In the genomic region with DNA sequence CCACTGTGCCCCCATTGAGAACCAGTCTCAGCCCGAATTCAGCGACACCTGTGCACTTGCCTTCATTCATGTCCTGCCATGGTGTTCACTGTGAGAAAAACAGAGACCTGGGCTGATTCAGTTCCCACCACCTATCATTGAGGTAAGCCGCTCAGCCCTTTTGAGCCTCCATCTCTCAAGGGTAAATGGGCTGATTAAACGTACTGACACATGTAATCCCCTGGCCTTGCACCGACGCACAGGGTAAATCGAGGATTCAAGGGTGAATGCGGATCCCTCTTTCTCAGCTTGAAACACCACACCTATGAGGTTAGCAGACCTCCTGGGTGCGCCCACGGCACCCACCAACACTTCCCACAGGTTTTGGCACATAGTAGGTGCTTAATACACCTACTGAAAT, we compare ENCODE assay signal across 19 cellular contexts.
DNase-seq lines count a peak whose midpoint lies in the region; ATAC-seq and TF ChIP-seq lines count a peak whose summit lies in the region.
"Had no signal": no experiment of that assay in that cellular context is flagged by ENCODE, and none has a peak within 500 bp of the region (broad histone marks: within the 10 kb centered on the region; RNA-seq: fewer than 3 reads in every experiment).

No MANE protein-coding gene starts in this region.

- H3K14ac ChIP-seq in mesenchymal stem cell (ENCODE audit: low read length in 2 of 2), result no peak overlapping the region

- H3K4me2 ChIP-seq in mesenchymal stem cell (ENCODE audit: low read length, poor library complexity, severe bottlenecking) (no peak overlapping the region), SK-N-SH (no peak overlapping the region)
- H3K4me2 ChIP-seq: A549 had no signal

- no peaks in the 10 kb centered on the region for H3F3A ChIP-seq in SK-N-SH (replicated peaks; ENCODE audit: insufficient read depth)

- peaks cover 9% of the 10 kb centered on the region for H3K4me1 ChIP-seq in RWPE2 (ENCODE audit: insufficient read depth, poor library complexity, severe bottlenecking)
- H3K4me1 ChIP-seq in mesenchymal stem cell (ENCODE audit: control insufficient read depth, insufficient read depth, low read depth, low read length), result peaks cover 15% of the 10 kb centered on the region
- peaks cover 0 to 16% of the 10 kb centered on the region in 2 experiments; a peak in 1 of 4 replicates for H3K4me1 ChIP-seq in SK-N-SH (ENCODE audit: control insufficient read depth in 1 of 2, insufficient read depth in 2 of 2, low read depth in 1 of 2, low read length in 1 of 2)

- no peak overlapping the region for H3K18ac ChIP-seq in mesenchymal stem cell (ENCODE audit: low read depth in 1 of 2, low read length in 2 of 2)

- TF ChIP-seq CTCF in RWPE2 (IDR thresholded peaks at IDR 0.05; ENCODE audit: poor library complexity, severe bottlenecking), result no peak
- TF ChIP-seq CTCF in SK-N-SH (IDR thresholded peaks at IDR 0.05), result no peak

- ATAC-seq in RWPE2 (ENCODE audit: low read depth), result no peak
- ATAC-seq in GM21360 (IDR thresholded peaks at IDR 0.05; ENCODE audit: unreplicated experiment), result no peak
- ATAC-seq: A549, HCT116 had no signal

- no peaks in the 10 kb centered on the region for H3K9me2 ChIP-seq in SK-N-SH

- POLR2A ChIA-PET in SK-N-SH (lab: Yijun Ruan, JAX), result no interaction called here

- H3K9me3 ChIP-seq in RWPE2 (ENCODE audit: severe bottlenecking) (peaks cover 7% of the 10 kb centered on the region), mesenchymal stem cell (ENCODE audit: control insufficient read depth, low read length) (peaks cover 7% of the 10 kb centered on the region), SK-N-SH (no peaks in the 10 kb centered on the region; the same call in 1 of the 2 replicates)

- no peaks in the 10 kb centered on the region for H3K79me2 ChIP-seq in SK-N-SH (ENCODE audit: insufficient read depth)

- H3K4me3 ChIP-seq in H7 (ENCODE audit: insufficient read depth, low read depth, low read length) (no peak overlapping the region), RWPE2 (ENCODE audit: severe bottlenecking) (no peak overlapping the region), mesenchymal stem cell (ENCODE audit: insufficient read depth in 1 of 2, low read depth in 1 of 2, low read length in 2 of 2) (no peak overlapping the region), SK-N-SH (ENCODE audit: low read depth in 2 of 2, low read length in 1 of 2) (no peak overlapping the region)
- H3K4me3 ChIP-seq: A549 had no signal

- no peaks in the 10 kb centered on the region for H4K20me1 ChIP-seq in SK-N-SH (ENCODE audit: insufficient read depth)

- no peak overlapping the region for H2BK120ac ChIP-seq in mesenchymal stem cell (ENCODE audit: low read depth, low read length)

- H2AK5ac ChIP-seq in mesenchymal stem cell (ENCODE audit: low read length, severe bottlenecking), result peak overlapping the region; percentile 59

- H3K9ac ChIP-seq in mesenchymal stem cell (ENCODE audit: low read length), result no peak overlapping the region
- no peak overlapping the region for H3K9ac ChIP-seq in SK-N-SH

- no peak for TF ChIP-seq RAD21 in SK-N-SH (IDR thresholded peaks at IDR 0.05; ENCODE audit: low read length)

- H2AFZ ChIP-seq in mesenchymal stem cell (ENCODE audit: low read depth, low read length), result no peak overlapping the region
- H2AFZ ChIP-seq in SK-N-SH (ENCODE audit: low read depth), result no peak overlapping the region

- DNase-seq in H7, result peak; percentile 9
- DNase-seq in RWPE2 (ENCODE audit: low spot score), result peak; percentile 12
- no peak for DNase-seq in mesenchymal stem cell
- DNase-seq in posterior vena cava (ENCODE audit: low spot score), result peak; percentile 47
- DNase-seq in SK-N-SH, result no peak
- no peak for DNase-seq in cerebellar cortex (ENCODE audit: low spot score)
- DNase-seq: 8988T; ACHN; AML-193; Calu3; CD4-positive, alpha-beta memory T cell; COR-L47; DMS53; DMS79 treated with DMSO at 0.1 percent for 48 hours; GF-D8; H9 had no signal

- H2BK5ac ChIP-seq in mesenchymal stem cell (ENCODE audit: low read depth, low read length, poor library complexity, severe bottlenecking), result no peak overlapping the region

- H3K4ac ChIP-seq in mesenchymal stem cell (ENCODE audit: low read depth in 1 of 2, low read length in 2 of 2), result no peak overlapping the region

- H4K91ac ChIP-seq in mesenchymal stem cell (ENCODE audit: low read length), result no peak overlapping the region

- intact Hi-C loops in posterior vena cava (cut with DNase I), result loop anchor here in 1 of 2 donors (10.0 kb wide), 1 partner anchor 76 kb away; no protein-coding TSS in a partner anchor

- H2BK15ac ChIP-seq in mesenchymal stem cell (ENCODE audit: low read depth, poor library complexity, severe bottlenecking), result no peak overlapping the region

- 94% methylated on average over 9 of the region's 10 CpGs for WGBS in mesenchymal stem cell
- WGBS in SK-N-SH (ENCODE audit: low lambda C conversion rate), result 95% methylated on average over 10 of the region's 10 CpGs

- H3K36me3 ChIP-seq in H7 (replicated peaks; ENCODE audit: control insufficient read depth, insufficient read depth, low read length) (no peaks in the 10 kb centered on the region), RWPE2 (ENCODE audit: low read depth) (no peaks in the 10 kb centered on the region), mesenchymal stem cell (ENCODE audit: control insufficient read depth in 1 of 2, insufficient read depth in 2 of 2, low read depth in 1 of 2, low read length in 2 of 2) (no peaks in the 10 kb centered on the region), SK-N-SH (replicated peaks in 1 of 2; ENCODE audit: control insufficient read depth in 1 of 2, insufficient read depth in 2 of 2, low read length in 1 of 2) (no peaks in the 10 kb centered on the region)

- H3K27ac ChIP-seq in RWPE2 (ENCODE audit: poor library complexity, severe bottlenecking) (no peak overlapping the region), mesenchymal stem cell (ENCODE audit: low read length, poor library complexity, severe bottlenecking) (no peak overlapping the region), SK-N-SH (ENCODE audit: low read depth in 2 of 2, low read length in 1 of 2) (no peak overlapping the region)

- no peaks in the 10 kb centered on the region for H3K79me1 ChIP-seq in mesenchymal stem cell (replicated peaks; ENCODE audit: low read length, poor library complexity, severe bottlenecking)

- H3K23ac ChIP-seq in mesenchymal stem cell (ENCODE audit: low read length in 2 of 2), result no peak overlapping the region

- no peak overlapping the region for H4K8ac ChIP-seq in mesenchymal stem cell (ENCODE audit: low read length)

- no peak for TF ChIP-seq EP300 in SK-N-SH (IDR thresholded peaks at IDR 0.05; ENCODE audit: borderline replicate concordance in 1 of 2, low read depth in 1 of 2, low read length in 1 of 2)

- H3K27me3 ChIP-seq in H7 (ENCODE audit: control insufficient read depth, insufficient read depth, low read length), result no peaks in the 10 kb centered on the region
- H3K27me3 ChIP-seq in RWPE2 (ENCODE audit: insufficient read depth, poor library complexity, severe bottlenecking), result no peaks in the 10 kb centered on the region
- no peaks in the 10 kb centered on the region for H3K27me3 ChIP-seq in mesenchymal stem cell (ENCODE audit: control insufficient read depth in 1 of 2, insufficient read depth in 1 of 2, low read length in 2 of 2)
- H3K27me3 ChIP-seq in SK-N-SH (ENCODE audit: insufficient read depth), result no peaks in the 10 kb centered on the region

- no peak overlapping the region for H2BK12ac ChIP-seq in mesenchymal stem cell (ENCODE audit: low read length in 2 of 2)

- CTCF ChIA-PET in SK-N-SH (lab: Yijun Ruan, JAX), result interaction anchor here (37.1 kb wide), 1 partner anchor 170 kb away, joined by 920 read pairs; no protein-coding TSS in a partner anchor

TF ChIP-seq in SK-N-SH, 30 proteins besides CTCF, POLR2A, EP300 and RAD21:
- no peak for TF ChIP-seq ELF1 (IDR thresholded peaks at IDR 0.05)
- no peak for TF ChIP-seq MEF2A (IDR thresholded peaks at IDR 0.05; ENCODE audit: borderline replicate concordance, low read depth)
- TF ChIP-seq NFIC (IDR thresholded peaks at IDR 0.05; ENCODE audit: borderline replicate concordance), result no peak
- no peak for TF ChIP-seq SIN3A (IDR thresholded peaks at IDR 0.05; ENCODE audit: borderline replicate concordance, low read depth, low read length)
- TF ChIP-seq RCOR1 (IDR thresholded peaks at IDR 0.05; ENCODE audit: low read length), result no peak
- no peak for TF ChIP-seq TCF12 (IDR thresholded peaks at IDR 0.05)
- TF ChIP-seq YY1 (IDR thresholded peaks at IDR 0.05; ENCODE audit: low read depth), result no peak
- TF ChIP-seq, protein P1, sequence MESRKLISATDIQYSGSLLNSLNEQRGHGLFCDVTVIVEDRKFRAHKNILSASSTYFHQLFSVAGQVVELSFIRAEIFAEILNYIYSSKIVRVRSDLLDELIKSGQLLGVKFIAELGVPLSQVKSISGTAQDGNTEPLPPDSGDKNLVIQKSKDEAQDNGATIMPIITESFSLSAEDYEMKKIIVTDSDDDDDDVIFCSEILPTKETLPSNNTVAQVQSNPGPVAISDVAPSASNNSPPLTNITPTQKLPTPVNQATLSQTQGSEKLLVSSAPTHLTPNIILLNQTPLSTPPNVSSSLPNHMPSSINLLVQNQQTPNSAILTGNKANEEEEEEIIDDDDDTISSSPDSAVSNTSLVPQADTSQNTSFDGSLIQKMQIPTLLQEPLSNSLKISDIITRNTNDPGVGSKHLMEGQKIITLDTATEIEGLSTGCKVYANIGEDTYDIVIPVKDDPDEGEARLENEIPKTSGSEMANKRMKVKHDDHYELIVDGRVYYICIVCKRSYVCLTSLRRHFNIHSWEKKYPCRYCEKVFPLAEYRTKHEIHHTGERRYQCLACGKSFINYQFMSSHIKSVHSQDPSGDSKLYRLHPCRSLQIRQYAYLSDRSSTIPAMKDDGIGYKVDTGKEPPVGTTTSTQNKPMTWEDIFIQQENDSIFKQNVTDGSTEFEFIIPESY (IDR thresholded peaks at IDR 0.05; ENCODE audit: borderline replicate concordance, low read depth), result no peak
- no peak for TF ChIP-seq FOSL2 (IDR thresholded peaks at IDR 0.05; ENCODE audit: borderline replicate concordance, low read depth)
- TF ChIP-seq RXRA (IDR thresholded peaks at IDR 0.05; ENCODE audit: borderline replicate concordance, low read depth), result no peak
- no peak for TF ChIP-seq EZH2phosphoT487 (IDR thresholded peaks at IDR 0.05; ENCODE audit: borderline replicate concordance, low read depth)
- TF ChIP-seq NRF1 (IDR thresholded peaks at IDR 0.05; ENCODE audit: low read depth, low read length), result no peak
- TF ChIP-seq POLR2AphosphoS5 (IDR thresholded peaks at IDR 0.05; ENCODE audit: low read depth, low read length), result no peak

Comparison
In these comparisons a context has a peak if more than half of its experiments do, and no peak if none do; other contexts are left out.
1. DNase-seq: peak in H7 (single experiment), RWPE2 (single experiment) and posterior vena cava (single experiment); none in mesenchymal stem cell (single experiment), SK-N-SH (single experiment) and cerebellar cortex (single experiment).